14 cellular contexts compared by ENCODE assay signal in genomic region chr7:110918949-110919548, GRCh38.
DNase-seq lines count a peak whose midpoint lies in the region; ATAC-seq, FAIRE-seq and TF ChIP-seq lines count a peak whose summit lies in the region.
"Had no signal": no experiment of that assay in that cellular context is flagged by ENCODE, and none has a peak within 500 bp of the region (broad histone marks: within the 10 kb centered on the region; RNA-seq: fewer than 3 reads in every experiment).

No MANE protein-coding gene starts in this region.

- no peaks in the 10 kb centered on the region for H3F3A ChIP-seq in smooth muscle cell (ENCODE audit: low read depth)

- TF ChIP-seq RAD21 in HepG2 (CRISPR knock-in tag; IDR thresholded peaks at IDR 0.05), result no peak

- H3K27me3 ChIP-seq in HepG2 (ENCODE audit: control insufficient read depth in 1 of 2, insufficient read depth in 2 of 2, low read length in 2 of 2), result no peaks in the 10 kb centered on the region
- no peaks in the 10 kb centered on the region for H3K27me3 ChIP-seq in right lobe of liver
- H3K27me3 ChIP-seq in smooth muscle cell (ENCODE audit: low read depth), result no peaks in the 10 kb centered on the region

- no TSS peak for BruUV-seq in HepG2 (replicated peaks; lab: Mats Ljungman, UMichigan)

- ATAC-seq in HepG2 (no peak), right lobe of liver (no peak), HG02571 (IDR thresholded peaks at IDR 0.05; ENCODE audit: unreplicated experiment) (peak; percentile 70), HG03439 (IDR thresholded peaks at IDR 0.05; ENCODE audit: unreplicated experiment) (peak; percentile 79), natural killer cell (no peak)
- ATAC-seq: natural killer cell treated with Interleukin-12 subunit alpha and Interleukin-12 subunit beta and Interleukin-15 and Interleukin-18, amount 100 ng/mL, for 72 hours had no signal

- WGBS in HepG2 (ENCODE audit: low lambda C conversion rate), result 69% methylated on average over 2 of the region's 2 CpGs
- 51% methylated on average over 2 of the region's 2 CpGs for WGBS in right lobe of liver (ENCODE audit: insufficient coverage, low coverage, low lambda C conversion rate, missing lambda C conversion rate)
- WGBS in smooth muscle cell (ENCODE audit: low lambda C conversion rate), result 80% methylated on average over 2 of the region's 2 CpGs

- H3K4me3 ChIP-seq in HepG2 (replicated peaks in 1 of 3; ENCODE audit: insufficient read depth in 1 of 3, low read depth in 2 of 3, low read length in 3 of 3) (no peak overlapping the region), right lobe of liver (no peak overlapping the region), smooth muscle cell (no peak overlapping the region)
- H3K4me3 ChIP-seq: SK-N-MC had no signal

- H3K27ac Mint-ChIP-seq in natural killer cell, result no peak overlapping the region
- H3K27ac Mint-ChIP-seq: immature natural killer cell; natural killer cell treated with Interleukin-12 subunit alpha and Interleukin-12 subunit beta and Interleukin-15 and Interleukin-18, amount 100 ng/mL, for 72 hours had no signal

- H3K4me2 ChIP-seq in HepG2 (ENCODE audit: low read depth, low read length), result no peak overlapping the region
- H3K4me2 ChIP-seq in smooth muscle cell, result no peak overlapping the region

- peaks cover 2 to 6% of the 10 kb centered on the region in 2 donors for H3K9me3 Mint-ChIP-seq in natural killer cell

- H3K36me3 ChIP-seq in HepG2 (replicated peaks in 1 of 2; ENCODE audit: control insufficient read depth in 1 of 2, insufficient read depth in 2 of 2, low read length in 2 of 2) (no peaks in the 10 kb centered on the region), right lobe of liver (no peaks in the 10 kb centered on the region), smooth muscle cell (ENCODE audit: low read depth) (no peaks in the 10 kb centered on the region)

- DNase-seq in HepG2 (ENCODE audit: low spot score) (no peak), right lobe of liver (no peak), natural killer cell (no peak), occipital lobe (lab: John Stamatoyannopoulos, UW) (no peak), smooth muscle cell (lab: John Stamatoyannopoulos, UW; ENCODE audit: unreplicated experiment) (no peak)
- no peak for DNase-seq in activated effector memory CD4-positive, alpha-beta T cell treated with anti-CD3 and anti-CD28 coated beads, Interleukin-2, amount 50 U/mL, for 16 hours
- DNase-seq: activated CD4-positive, CD25-positive, alpha-beta regulatory T cell; activated naive CD4-positive, alpha-beta T cell; cerebellar nuclear complex; immature natural killer cell had no signal

- TF ChIP-seq CTCF in HepG2 (CRISPR knock-in tag; IDR thresholded peaks at IDR 0.05) (no peak), right lobe of liver (IDR thresholded peaks at IDR 0.05) (no peak), natural killer cell (IDR thresholded peaks at IDR 0.05) (no peak), smooth muscle cell (IDR thresholded peaks at IDR 0.05; ENCODE audit: borderline replicate concordance, insufficient read depth, poor library complexity, severe bottlenecking) (no peak)

- H3K27ac ChIP-seq in HepG2 (ENCODE audit: extremely low read length, insufficient read depth, low read length) (no peak overlapping the region), right lobe of liver (no peak overlapping the region), smooth muscle cell (ENCODE audit: low read depth) (no peak overlapping the region)
- H3K27ac ChIP-seq: SK-N-MC had no signal

- TF ChIP-seq POLR2A in HepG2 (IDR thresholded peaks at IDR 0.05; ENCODE audit: insufficient read depth in 1 of 2, low read depth in 2 of 2, low read length in 2 of 2) (no peak), right lobe of liver (IDR thresholded peaks at IDR 0.05) (no peak)

- CTCF ChIA-PET in HepG2 (lab: Yijun Ruan, JAX; ENCODE audit: low intra/inter-chr PET ratio, low total read pairs), result no interaction called here

- no peak for FAIRE-seq in HepG2 (lab: Jason Lieb, UNC)

- no peaks in the 10 kb centered on the region for H3K9me3 ChIP-seq in HepG2 (ENCODE audit: low read length)
- H3K9me3 ChIP-seq in right lobe of liver, result no peaks in the 10 kb centered on the region
- no peaks in the 10 kb centered on the region for H3K9me3 ChIP-seq in smooth muscle cell (replicated peaks; ENCODE audit: low read depth)

- H3K4me3 Mint-ChIP-seq in natural killer cell, result no peak overlapping the region
- H3K4me3 Mint-ChIP-seq: immature natural killer cell; natural killer cell treated with Interleukin-12 subunit alpha and Interleukin-12 subunit beta and Interleukin-15 and Interleukin-18, amount 100 ng/mL, for 72 hours had no signal

- intact Hi-C loops in HepG2 (cut with micrococcal nuclease; ENCODE audit: unreplicated experiment) (no loop called here), right lobe of liver (cut with DNase I) (no loop called here), natural killer cell (cut with micrococcal nuclease) (no loop called here)

- POLR2A ChIA-PET in HepG2 (lab: Yijun Ruan, JAX), result no interaction called here

- in situ Hi-C loops in HepG2 (cut with HindIII; ENCODE audit: extremely low pct_ligation_motif_present, low pct_unique_long_range_greater_than_20kb), result no loop called here

- H3K4me1 ChIP-seq in HepG2 (ENCODE audit: insufficient read depth, low read length), result no peaks in the 10 kb centered on the region
- H3K4me1 ChIP-seq in right lobe of liver, result no peaks in the 10 kb centered on the region
- peaks cover 5% of the 10 kb centered on the region for H3K4me1 ChIP-seq in smooth muscle cell (ENCODE audit: low read depth)

- H3K79me2 ChIP-seq in HepG2 (ENCODE audit: insufficient read depth, low read length), result no peaks in the 10 kb centered on the region
- no peaks in the 10 kb centered on the region for H3K79me2 ChIP-seq in smooth muscle cell (ENCODE audit: low read depth)

- H4K20me1 ChIP-seq in HepG2 (ENCODE audit: insufficient read depth, low read length) (no peaks in the 10 kb centered on the region; the same call in 1 of the 2 replicates), smooth muscle cell (ENCODE audit: low read depth) (no peaks in the 10 kb centered on the region)

- no peaks in the 10 kb centered on the region for H3K36me3 Mint-ChIP-seq in natural killer cell

- H3K9ac ChIP-seq in HepG2 (ENCODE audit: insufficient read depth, low read depth, low read length) (no peak overlapping the region), smooth muscle cell (ENCODE audit: low read depth) (no peak overlapping the region)

- H2AFZ ChIP-seq in HepG2 (ENCODE audit: low read length), result no peak overlapping the region
- no peak overlapping the region for H2AFZ ChIP-seq in smooth muscle cell (ENCODE audit: low read depth)

- no peak for TF ChIP-seq EP300 in HepG2 (IDR thresholded peaks at IDR 0.05; ENCODE audit: low read depth in 2 of 2, low read length in 2 of 2)
- no peak for TF ChIP-seq EP300 in HepG2 (CRISPR knock-in tag; IDR thresholded peaks at IDR 0.05; ENCODE audit: borderline replicate concordance)

- H3K27me3 Mint-ChIP-seq in natural killer cell (ENCODE audit: low read depth in 2 of 2), result no peaks in the 10 kb centered on the region
- H3K27me3 Mint-ChIP-seq: natural killer cell treated with Interleukin-12 subunit alpha and Interleukin-12 subunit beta and Interleukin-15 and Interleukin-18, amount 100 ng/mL, for 72 hours had no signal

- no peaks in the 10 kb centered on the region for H3K4me1 Mint-ChIP-seq in natural killer cell
- H3K4me1 Mint-ChIP-seq: immature natural killer cell had no signal

TF ChIP-seq in HepG2, 621 proteins besides CTCF, POLR2A, EP300 and RAD21:
- TF ChIP-seq MEF2D (CRISPR knock-in tag; IDR thresholded peaks at IDR 0.05) (no peak), ZNF644 (CRISPR knock-in tag; IDR thresholded peaks at IDR 0.05; ENCODE audit: low read depth) (no peak), NFIB (CRISPR knock-in tag; IDR thresholded peaks at IDR 0.05; ENCODE audit: borderline replicate concordance) (no peak), PCBP2 (optimal IDR thresholded peaks at IDR 0.05; ENCODE audit: low read depth, low read length, poor library complexity, severe bottlenecking) (no peak), ZNF3 (CRISPR knock-in tag; IDR thresholded peaks at IDR 0.05) (no peak), MAFK (conservative IDR thresholded peaks at IDR 0.05 in 1 of 2, IDR thresholded peaks at IDR 0.05 in 1 of 2; ENCODE audit: low read length in 2 of 2) (peak; percentile 75 to 83), MAFF (IDR thresholded peaks at IDR 0.05; ENCODE audit: low read depth, low read length) (peak; percentile 79)

Comparison
In these comparisons a context has a peak if more than half of its experiments do, and no peak if none do; other contexts are left out.
1. ATAC-seq: peak in HG02571 (single experiment) and HG03439 (single experiment); none in HepG2 (single experiment), right lobe of liver (0 of 4) and natural killer cell (0 of 3).